In the genomic region with DNA sequence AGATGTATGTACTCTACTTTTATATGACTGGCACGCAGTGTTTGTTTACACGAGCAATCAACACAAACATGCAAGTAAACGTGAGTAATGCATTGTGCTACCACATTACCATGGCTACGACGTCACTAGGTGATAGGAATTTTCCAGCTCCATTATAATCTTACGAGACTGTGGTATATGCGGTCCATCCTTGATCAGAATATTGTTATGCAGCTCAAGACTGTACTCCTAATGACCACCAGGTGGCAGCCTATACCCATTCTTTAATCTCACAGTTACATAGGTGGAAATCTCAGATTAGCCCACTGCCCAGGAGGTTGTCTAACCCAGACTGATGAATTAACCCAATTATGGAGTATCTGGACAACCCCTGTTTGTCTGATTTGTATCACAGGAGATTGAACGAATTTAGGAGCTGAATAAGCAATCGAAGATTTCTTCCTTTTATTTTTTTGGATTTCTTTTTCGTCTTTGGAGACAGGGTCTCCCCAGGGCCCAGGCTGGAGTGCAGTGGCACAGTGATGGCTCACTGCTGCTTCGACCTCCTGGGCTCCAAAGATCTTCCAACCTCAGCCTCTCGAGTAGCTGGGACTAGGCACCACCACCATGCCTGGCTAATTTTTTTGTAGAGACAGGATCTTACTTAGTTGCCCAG, we compare ENCODE assay signal across 8 cellular contexts. TPM values are rescaled to one million over a fixed set of nuclear protein-coding genes. Genes with fewer than 3 reads are reported as not detected.
DNase-seq lines count a peak whose midpoint lies in the region; ATAC-seq and TF ChIP-seq lines count a peak whose summit lies in the region.

No MANE protein-coding gene starts in this region.

- no peaks in the 10 kb centered on the region for H3K27me3 Mint-ChIP-seq in T-helper 2 cell treated with Interferon-gamma antibody and Interleukin-4, amounts not matched to agents 5 μg/mL and 100 μg/mL, for 36 hours (ENCODE audit: low read depth)
- H3K27me3 Mint-ChIP-seq in brain = peaks cover 14% of the 10 kb centered on the region

- no peak overlapping the region for H3K4me3 Mint-ChIP-seq in T-helper 2 cell treated with Interferon-gamma antibody and Interleukin-4, amounts not matched to agents 5 μg/mL and 100 μg/mL, for 36 hours
- no peak overlapping the region for H3K4me3 Mint-ChIP-seq in brain

- H3K9me3 Mint-ChIP-seq in T-helper 2 cell treated with Interferon-gamma antibody and Interleukin-4, amounts not matched to agents 5 μg/mL and 100 μg/mL, for 36 hours = no peaks in the 10 kb centered on the region
- H3K9me3 Mint-ChIP-seq in brain = no peaks in the 10 kb centered on the region

- H3K4me1 Mint-ChIP-seq in T-helper 2 cell treated with Interferon-gamma antibody and Interleukin-4, amounts not matched to agents 5 μg/mL and 100 μg/mL, for 36 hours (ENCODE audit: low read depth) = peaks cover 37% of the 10 kb centered on the region
- peaks cover 16% of the 10 kb centered on the region for H3K4me1 Mint-ChIP-seq in brain

- TF ChIP-seq CTCF in brain (conservative IDR thresholded peaks at IDR 0.05) = peak; percentile 92 to 95

- ATAC-seq in HG02885 (IDR thresholded peaks at IDR 0.05; ENCODE audit: poor library complexity, unreplicated experiment) = peak; percentile 33

- H3K36me3 Mint-ChIP-seq in T-helper 2 cell treated with Interferon-gamma antibody and Interleukin-4, amounts not matched to agents 5 μg/mL and 100 μg/mL, for 36 hours (ENCODE audit: low read depth) = no peaks in the 10 kb centered on the region
- no peaks in the 10 kb centered on the region for H3K36me3 Mint-ChIP-seq in brain

- H3K27ac Mint-ChIP-seq in T-helper 2 cell treated with Interferon-gamma antibody and Interleukin-4, amounts not matched to agents 5 μg/mL and 100 μg/mL, for 36 hours = no peak overlapping the region
- H3K27ac Mint-ChIP-seq in brain = peak overlapping the region in 1 of 5 experiments; percentile 46

- DNase-seq in DMS79 treated with DMSO at 0.1 percent for 48 hours (lab: John Stamatoyannopoulos, UW) (peak; percentile 2), DMS79 (lab: John Stamatoyannopoulos, UW) (no peak), NCI-H2029 (lab: John Stamatoyannopoulos, UW) (peak; percentile 55), iPS DF 4.7 (ENCODE audit: extremely low read depth, low spot score) (peak; percentile 56)
- DNase-seq in T-helper 2 cell treated with Interferon-gamma antibody and Interleukin-4, amounts not matched to agents 5 μg/mL and 100 μg/mL, for 36 hours (ENCODE audit: low spot score) = peak; percentile 63
- DNase-seq in stimulated activated CD4-positive, alpha-beta T cell treated with anti-CD3 and anti-CD28 coated beads, Interleukin-15, amount 100 ng/mL, for 24 hours = peak; percentile 59

RNA-seq across cellular contexts. Expression of gene TESPA1, which starts 8.7 kb away (rescaled TPM):
- 19.6 TPM for polyA plus RNA-seq in brain (ENCODE audit: insufficient read depth, low read depth, low replicate concordance)

RNA-seq across cellular contexts. Expression of gene NEUROD4, which starts 26.5 kb away (rescaled TPM):
- polyA plus RNA-seq in brain (ENCODE audit: insufficient read depth, low read depth, low replicate concordance) = not detected
